ENCODE assay signal across 8 cellular contexts in genomic region chr7:27605689-27606269, GRCh38. TPM values are rescaled to one million over a fixed set of nuclear protein-coding genes. Genes with fewer than 3 reads are reported as not detected.
DNase-seq lines count a peak whose midpoint lies in the region; ATAC-seq and TF ChIP-seq lines count a peak whose summit lies in the region.

No MANE protein-coding gene starts in this region.

- DNase-seq in DMS153 (lab: John Stamatoyannopoulos, UW) (peak; percentile 16), LHCN-M2 (ENCODE audit: low read depth) (peak; percentile 75), astrocyte of the spinal cord (ENCODE audit: low read depth, low spot score) (peak; percentile 60), mesothelial cell of epicardium (ENCODE audit: low spot score in 2 of 2, unreplicated experiment in 2 of 2) (no peak), immature natural killer cell (no peak)
- no peak for DNase-seq in NK-92 treated with Interleukin-12 subunit alpha and Interleukin-12 subunit beta, amount 100 ng/mL, for 24 hours (lab: John Stamatoyannopoulos, UW)
- DNase-seq in activated CD4-positive, alpha-beta T cell treated with anti-CD3 and anti-CD28 coated beads, Interleukin-2, amount 10 ng/mL, durations not matched to agents 7 days and 5 days, result no peak

- no peaks in the 10 kb centered on the region for H3K9me3 Mint-ChIP-seq in mesothelial cell of epicardium
- no peaks in the 10 kb centered on the region for H3K9me3 Mint-ChIP-seq in immature natural killer cell
- H3K9me3 Mint-ChIP-seq in activated CD4-positive, alpha-beta T cell treated with anti-CD3 and anti-CD28 coated beads, Interleukin-2, amount 10 ng/mL, durations not matched to agents 7 days and 5 days, result no peaks in the 10 kb centered on the region

- H3K4me3 Mint-ChIP-seq in mesothelial cell of epicardium, result no peak overlapping the region
- no peak overlapping the region for H3K4me3 Mint-ChIP-seq in immature natural killer cell
- H3K4me3 Mint-ChIP-seq in activated CD4-positive, alpha-beta T cell treated with anti-CD3 and anti-CD28 coated beads, Interleukin-2, amount 10 ng/mL, durations not matched to agents 7 days and 5 days, result no peak overlapping the region

- POLR2A ChIA-PET in activated CD4-positive, alpha-beta T cell treated with anti-CD3 and anti-CD28 coated beads, Interleukin-2, amount 10 ng/mL, durations not matched to agents 7 days and 5 days (lab: Charles Lee), result interaction anchor here (0.6 to 0.7 kb wide), 2 partner anchors 22 to 57 kb away, joined by 3 to 4 read pairs; no protein-coding TSS in a partner anchor

- H3K27me3 Mint-ChIP-seq in mesothelial cell of epicardium (ENCODE audit: low read depth) (no peaks in the 10 kb centered on the region), immature natural killer cell (ENCODE audit: low read depth in 3 of 3) (no peaks in the 10 kb centered on the region)
- no peaks in the 10 kb centered on the region for H3K27me3 Mint-ChIP-seq in activated CD4-positive, alpha-beta T cell treated with anti-CD3 and anti-CD28 coated beads, Interleukin-2, amount 10 ng/mL, durations not matched to agents 7 days and 5 days

- H3K27ac Mint-ChIP-seq in mesothelial cell of epicardium (no peak overlapping the region), immature natural killer cell (no peak overlapping the region)
- H3K27ac Mint-ChIP-seq in activated CD4-positive, alpha-beta T cell treated with anti-CD3 and anti-CD28 coated beads, Interleukin-2, amount 10 ng/mL, durations not matched to agents 7 days and 5 days, result no peak overlapping the region

- no peak overlapping the region for H3K4me3 ChIP-seq in astrocyte of the spinal cord (ENCODE audit: low read depth, low read length)

- peaks cover 2% of the 10 kb centered on the region for H3K36me3 Mint-ChIP-seq in mesothelial cell of epicardium
- H3K36me3 Mint-ChIP-seq in immature natural killer cell, result peaks cover 0 to 12% (median 2%) of the 10 kb centered on the region in 3 donors
- H3K36me3 Mint-ChIP-seq in activated CD4-positive, alpha-beta T cell treated with anti-CD3 and anti-CD28 coated beads, Interleukin-2, amount 10 ng/mL, durations not matched to agents 7 days and 5 days (ENCODE audit: low read depth), result no peaks in the 10 kb centered on the region

- TF ChIP-seq CTCF in astrocyte of the spinal cord (IDR thresholded peaks at IDR 0.05; ENCODE audit: low read depth, low read length) (peak; percentile 58), mesothelial cell of epicardium (IDR thresholded peaks at IDR 0.05; ENCODE audit: unreplicated experiment) (peak; percentile 45)

- CTCF ChIA-PET in activated CD4-positive, alpha-beta T cell treated with anti-CD3 and anti-CD28 coated beads, Interleukin-2, amount 10 ng/mL, durations not matched to agents 7 days and 5 days (lab: Charles Lee), result interaction anchor here (1.0 to 1.4 kb wide), 2 partner anchors 15 to 28 kb away, joined by 3 read pairs; no protein-coding TSS in a partner anchor

- in situ Hi-C loops in astrocyte of the spinal cord (cut with HindIII; ENCODE audit: low sequenced_read_pairs), result no loop called here

- H3K4me1 Mint-ChIP-seq in mesothelial cell of epicardium (peaks cover 31% of the 10 kb centered on the region), immature natural killer cell (no peaks in the 10 kb centered on the region)
- H3K4me1 Mint-ChIP-seq in activated CD4-positive, alpha-beta T cell treated with anti-CD3 and anti-CD28 coated beads, Interleukin-2, amount 10 ng/mL, durations not matched to agents 7 days and 5 days, result no peaks in the 10 kb centered on the region

- no peak for ATAC-seq in GM19324 (IDR thresholded peaks at IDR 0.05; ENCODE audit: low FRiP score, unreplicated experiment)

RNA-seq across cellular contexts. Expression of gene HIBADH, which starts 56.9 kb away (rescaled TPM):
- total RNA-seq in LHCN-M2 (2014; rRNA removed) (91.4 and 99.7 TPM in 2 replicates), mesothelial cell of epicardium (32.8 to 34.3 TPM (median 33.2 TPM) in 3 replicates)
- polyA plus RNA-seq in LHCN-M2 (2012), result 80.3 TPM
- 10 to 100 TPM; 24.9 to 41.1 (median 28.4) TPM for polyA plus RNA-seq in immature natural killer cell
- 10 to 100 TPM; 12.8 TPM for total RNA-seq in activated CD4-positive, alpha-beta T cell treated with anti-CD3 and anti-CD28 coated beads, Interleukin-2, amount 10 ng/mL, durations not matched to agents 7 days and 5 days

Comparison
In these comparisons a context has a peak if more than half of its experiments do, and no peak if none do; other contexts are left out.
1. DNase-seq: peak in DMS153 (single experiment), LHCN-M2 (single experiment) and astrocyte of the spinal cord (single experiment); none in mesothelial cell of epicardium (0 of 2), NK-92 treated with Interleukin-12 subunit alpha and Interleukin-12 subunit beta, amount 100 ng/mL, for 24 hours (single experiment), immature natural killer cell (0 of 3) and activated CD4-positive, alpha-beta T cell treated with anti-CD3 and anti-CD28 coated beads, Interleukin-2, amount 10 ng/mL, durations not matched to agents 7 days and 5 days (single experiment).